ENCODE assay signal across 1 cellular context in the genomic region with DNA sequence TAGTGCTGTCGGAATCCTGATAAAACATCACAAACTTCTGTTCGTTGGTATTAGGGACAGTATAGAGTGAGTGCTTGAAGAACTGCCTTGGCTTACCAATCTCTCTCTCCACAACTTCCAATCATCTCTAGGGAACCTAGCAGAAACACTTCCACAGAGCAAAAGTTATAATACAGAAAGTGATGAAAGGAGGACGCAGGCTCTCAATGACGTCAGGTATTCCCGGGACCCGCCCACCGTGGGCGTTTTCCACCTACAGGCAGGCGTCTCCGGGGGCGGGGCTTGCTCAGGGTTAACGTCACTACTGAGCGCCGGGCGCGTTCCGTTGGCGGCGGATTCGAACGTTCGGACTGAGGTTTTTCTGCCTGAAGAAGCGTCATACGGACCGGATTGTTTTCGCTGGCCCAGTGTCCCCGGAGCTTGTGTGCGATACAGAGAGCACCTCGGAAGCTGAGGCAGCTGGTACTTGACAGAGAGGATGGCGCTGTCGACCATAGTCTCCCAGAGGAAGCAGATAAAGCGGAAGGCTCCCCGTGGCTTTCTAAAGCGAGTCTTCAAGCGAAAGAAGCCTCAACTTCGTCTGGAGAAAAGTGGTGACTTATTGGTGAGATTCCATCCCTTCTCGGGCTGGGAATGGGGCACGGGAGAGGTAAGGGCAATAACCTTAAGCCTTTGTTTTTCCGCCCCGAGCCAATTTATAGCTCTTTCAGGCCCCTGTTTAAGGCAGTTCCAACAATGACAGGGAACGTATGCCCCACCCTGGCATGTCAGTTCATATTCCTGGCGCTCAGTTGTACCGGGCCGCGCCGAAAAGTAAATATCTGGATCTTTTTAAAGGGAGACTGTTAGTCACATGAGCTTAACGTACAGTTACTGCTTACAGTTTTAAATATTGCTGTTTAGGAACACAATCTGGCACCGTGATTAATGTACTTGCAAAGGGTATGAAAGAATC.
A peak's percentile ranks its signal among the peaks of the same experiment; 100 is the strongest.
TF ChIP-seq lines count a peak whose summit lies in the region.

Gene CENPW (plus strand): TSS at position 320 of the 955 bp plus-strand sequence. CDS start 159 bp downstream, at position 479.

TF ChIP-seq in HepG2, 621 proteins besides CTCF, POLR2A, EP300 and RAD21 (continued from another document and continues in another):
- TF ChIP-seq FOXP4 (CRISPR knock-in tag; IDR thresholded peaks at IDR 0.05) (peak; percentile 38; the same call in 1 of the 2 replicates), ZNF567 (CRISPR knock-in tag; IDR thresholded peaks at IDR 0.05; ENCODE audit: borderline replicate concordance) (no peak), ZNF780A (CRISPR knock-in tag; IDR thresholded peaks at IDR 0.05) (no peak), E2F1 (CRISPR knock-in tag; IDR thresholded peaks at IDR 0.05) (peak; percentile 76), NFYB (CRISPR knock-in tag; IDR thresholded peaks at IDR 0.05) (peak; percentile 59; the same call in 1 of the 2 replicates), GZF1 (CRISPR knock-in tag; IDR thresholded peaks at IDR 0.05) (peak; percentile 11; the same call in 1 of the 2 replicates), DMAP1 (CRISPR knock-in tag; IDR thresholded peaks at IDR 0.05) (peak; percentile 86), SP5 (CRISPR knock-in tag; IDR thresholded peaks at IDR 0.05; ENCODE audit: borderline replicate concordance, low read depth) (no peak; the same call in 1 of the 2 replicates), PRMT3 (CRISPR knock-in tag; IDR thresholded peaks at IDR 0.05; ENCODE audit: borderline replicate concordance, low read depth) (no peak; the same call in 1 of the 2 replicates), PBX3 (CRISPR knock-in tag; IDR thresholded peaks at IDR 0.05; ENCODE audit: borderline replicate concordance) (no peak), RELA (CRISPR knock-in tag; IDR thresholded peaks at IDR 0.05) (peak; percentile 61; the same call in 1 of the 2 replicates), ZNF205 (CRISPR knock-in tag; IDR thresholded peaks at IDR 0.05) (peak; percentile 41; the same call in 1 of the 2 replicates), ZNF75D (CRISPR knock-in tag; IDR thresholded peaks at IDR 0.05; ENCODE audit: borderline replicate concordance) (no peak), IKZF1 (IDR thresholded peaks at IDR 0.05) (no peak), TEAD2 (CRISPR knock-in tag; IDR thresholded peaks at IDR 0.05) (no peak), ZBED4 (CRISPR knock-in tag; IDR thresholded peaks at IDR 0.05; ENCODE audit: borderline replicate concordance) (no peak), ZKSCAN8 (CRISPR knock-in tag; IDR thresholded peaks at IDR 0.05; ENCODE audit: borderline replicate concordance) (no peak), ZNF20 (CRISPR knock-in tag; IDR thresholded peaks at IDR 0.05) (no peak), TARDBP (CRISPR knock-in tag; IDR thresholded peaks at IDR 0.05) (peak; percentile 79), ZNF335 (CRISPR knock-in tag; IDR thresholded peaks at IDR 0.05) (peak; percentile 53; the same call in 1 of the 2 replicates), ZNF670 (CRISPR knock-in tag; IDR thresholded peaks at IDR 0.05; ENCODE audit: borderline replicate concordance) (peak; percentile 23; the same call in 1 of the 2 replicates), ZNF709 (CRISPR knock-in tag; IDR thresholded peaks at IDR 0.05) (no peak), ZNF446 (CRISPR knock-in tag; IDR thresholded peaks at IDR 0.05) (no peak), STAT5B (CRISPR knock-in tag; IDR thresholded peaks at IDR 0.05) (0 out of 2 replicates have a peak, but pooled peaks have one; percentile 61), ZNF605 (CRISPR knock-in tag; IDR thresholded peaks at IDR 0.05) (peak; percentile 85; the same call in 1 of the 2 replicates), ZFP41 (CRISPR knock-in tag; IDR thresholded peaks at IDR 0.05; ENCODE audit: borderline replicate concordance) (no peak), MED8 (CRISPR knock-in tag; IDR thresholded peaks at IDR 0.05; ENCODE audit: insufficient replicate concordance) (no peak), GLI4 (CRISPR knock-in tag; IDR thresholded peaks at IDR 0.05; ENCODE audit: borderline replicate concordance) (no peak), CEBPB (IDR thresholded peaks at IDR 0.05; ENCODE audit: borderline replicate concordance, low read depth, low read length) (no peak), ZFY (CRISPR knock-in tag; IDR thresholded peaks at IDR 0.05) (peak; percentile 67; the same call in 1 of the 2 replicates), ZNF563 (CRISPR knock-in tag; IDR thresholded peaks at IDR 0.05) (no peak), NCOA2 (CRISPR knock-in tag; IDR thresholded peaks at IDR 0.05) (peak; percentile 43), ZMYM2 (CRISPR knock-in tag; IDR thresholded peaks at IDR 0.05) (peak; percentile 48; the same call in 1 of the 2 replicates), FOXO4 (CRISPR knock-in tag; conservative IDR thresholded peaks at IDR 0.05) (no peak), ZNF468 (CRISPR knock-in tag; IDR thresholded peaks at IDR 0.05) (0 out of 2 replicates have a peak, but pooled peaks have one; percentile 40), MYC (CRISPR knock-in tag; IDR thresholded peaks at IDR 0.05; ENCODE audit: borderline replicate concordance) (peak; percentile 48; the same call in 1 of the 2 replicates), ZNF772 (CRISPR knock-in tag; IDR thresholded peaks at IDR 0.05) (peak; percentile 30; the same call in 1 of the 2 replicates), MYNN (CRISPR knock-in tag; IDR thresholded peaks at IDR 0.05; ENCODE audit: low read depth) (peak; percentile 59; the same call in 1 of the 2 replicates), ZNF607 (CRISPR knock-in tag; IDR thresholded peaks at IDR 0.05; ENCODE audit: borderline replicate concordance) (no peak), U2AF2 (IDR thresholded peaks at IDR 0.05; ENCODE audit: low read depth, low read length) (no peak), ZFP90 (CRISPR knock-in tag; IDR thresholded peaks at IDR 0.05; ENCODE audit: borderline replicate concordance) (peak; percentile 57; the same call in 1 of the 2 replicates)
- TF ChIP-seq, protein P1, sequence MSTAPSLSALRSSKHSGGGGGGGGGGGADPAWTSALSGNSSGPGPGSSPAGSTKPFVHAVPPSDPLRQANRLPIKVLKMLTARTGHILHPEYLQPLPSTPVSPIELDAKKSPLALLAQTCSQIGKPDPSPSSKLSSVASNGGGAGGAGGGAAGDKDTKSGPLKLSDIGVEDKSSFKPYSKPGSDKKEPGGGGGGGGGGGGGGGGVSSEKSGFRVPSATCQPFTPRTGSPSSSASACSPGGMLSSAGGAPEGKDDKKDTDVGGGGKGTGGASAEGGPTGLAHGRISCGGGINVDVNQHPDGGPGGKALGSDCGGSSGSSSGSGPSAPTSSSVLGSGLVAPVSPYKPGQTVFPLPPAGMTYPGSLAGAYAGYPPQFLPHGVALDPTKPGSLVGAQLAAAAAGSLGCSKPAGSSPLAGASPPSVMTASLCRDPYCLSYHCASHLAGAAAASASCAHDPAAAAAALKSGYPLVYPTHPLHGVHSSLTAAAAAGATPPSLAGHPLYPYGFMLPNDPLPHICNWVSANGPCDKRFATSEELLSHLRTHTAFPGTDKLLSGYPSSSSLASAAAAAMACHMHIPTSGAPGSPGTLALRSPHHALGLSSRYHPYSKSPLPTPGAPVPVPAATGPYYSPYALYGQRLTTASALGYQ (CRISPR knock-in tag; IDR thresholded peaks at IDR 0.05), result no peak
- TF ChIP-seq, protein P2, sequence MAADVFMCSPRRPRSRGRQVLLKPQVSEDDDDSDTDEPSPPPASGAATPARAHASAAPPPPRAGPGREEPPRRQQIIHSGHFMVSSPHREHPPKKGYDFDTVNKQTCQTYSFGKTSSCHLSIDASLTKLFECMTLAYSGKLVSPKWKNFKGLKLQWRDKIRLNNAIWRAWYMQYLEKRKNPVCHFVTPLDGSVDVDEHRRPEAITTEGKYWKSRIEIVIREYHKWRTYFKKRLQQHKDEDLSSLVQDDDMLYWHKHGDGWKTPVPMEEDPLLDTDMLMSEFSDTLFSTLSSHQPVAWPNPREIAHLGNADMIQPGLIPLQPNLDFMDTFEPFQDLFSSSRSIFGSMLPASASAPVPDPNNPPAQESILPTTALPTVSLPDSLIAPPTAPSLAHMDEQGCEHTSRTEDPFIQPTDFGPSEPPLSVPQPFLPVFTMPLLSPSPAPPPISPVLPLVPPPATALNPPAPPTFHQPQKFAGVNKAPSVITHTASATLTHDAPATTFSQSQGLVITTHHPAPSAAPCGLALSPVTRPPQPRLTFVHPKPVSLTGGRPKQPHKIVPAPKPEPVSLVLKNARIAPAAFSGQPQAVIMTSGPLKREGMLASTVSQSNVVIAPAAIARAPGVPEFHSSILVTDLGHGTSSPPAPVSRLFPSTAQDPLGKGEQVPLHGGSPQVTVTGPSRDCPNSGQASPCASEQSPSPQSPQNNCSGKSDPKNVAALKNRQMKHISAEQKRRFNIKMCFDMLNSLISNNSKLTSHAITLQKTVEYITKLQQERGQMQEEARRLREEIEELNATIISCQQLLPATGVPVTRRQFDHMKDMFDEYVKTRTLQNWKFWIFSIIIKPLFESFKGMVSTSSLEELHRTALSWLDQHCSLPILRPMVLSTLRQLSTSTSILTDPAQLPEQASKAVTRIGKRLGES (CRISPR knock-in tag; IDR thresholded peaks at IDR 0.05; ENCODE audit: borderline replicate concordance), result no peak
- TF ChIP-seq, protein P3, sequence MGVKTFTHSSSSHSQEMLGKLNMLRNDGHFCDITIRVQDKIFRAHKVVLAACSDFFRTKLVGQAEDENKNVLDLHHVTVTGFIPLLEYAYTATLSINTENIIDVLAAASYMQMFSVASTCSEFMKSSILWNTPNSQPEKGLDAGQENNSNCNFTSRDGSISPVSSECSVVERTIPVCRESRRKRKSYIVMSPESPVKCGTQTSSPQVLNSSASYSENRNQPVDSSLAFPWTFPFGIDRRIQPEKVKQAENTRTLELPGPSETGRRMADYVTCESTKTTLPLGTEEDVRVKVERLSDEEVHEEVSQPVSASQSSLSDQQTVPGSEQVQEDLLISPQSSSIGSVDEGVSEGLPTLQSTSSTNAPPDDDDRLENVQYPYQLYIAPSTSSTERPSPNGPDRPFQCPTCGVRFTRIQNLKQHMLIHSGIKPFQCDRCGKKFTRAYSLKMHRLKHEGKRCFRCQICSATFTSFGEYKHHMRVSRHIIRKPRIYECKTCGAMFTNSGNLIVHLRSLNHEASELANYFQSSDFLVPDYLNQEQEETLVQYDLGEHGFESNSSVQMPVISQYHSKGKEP (CRISPR knock-in tag; IDR thresholded peaks at IDR 0.05), result no peak; the same call in 1 of the 2 replicates
